16 cellular contexts compared by ENCODE assay signal in genomic region chr15:77563768-77564167, GRCh38.
A peak's percentile ranks its signal among the peaks of the same experiment; 100 is the strongest.
DNase-seq lines count a peak whose midpoint lies in the region; ATAC-seq and TF ChIP-seq lines count a peak whose summit lies in the region.
"Had no signal": no experiment of that assay in that cellular context is flagged by ENCODE, and none has a peak within 500 bp of the region (broad histone marks: within the 10 kb centered on the region; RNA-seq: fewer than 3 reads in every experiment).

No MANE protein-coding gene starts in this region.

- no peak for TF ChIP-seq CTCF in dorsolateral prefrontal cortex (IDR thresholded peaks at IDR 0.05 in 54 of 56, conservative IDR thresholded peaks at IDR 0.05 in 2 of 56; ENCODE audit: low read depth in 1 of 56, partially characterized antibody in 56 of 56)

- H3K27me3 ChIP-seq in dorsolateral prefrontal cortex: no peaks in the 10 kb centered on the region
- H3K27me3 ChIP-seq: BLaER1 had no signal

- H3K4me3 ChIP-seq in dorsolateral prefrontal cortex: no peak overlapping the region
- H3K4me3 ChIP-seq: BLaER1, HAP-1 had no signal

- peak overlapping the region in 45 of 59 donors; percentile 6 to 82 (median 65) for H3K27ac ChIP-seq in dorsolateral prefrontal cortex
- H3K27ac ChIP-seq: BLaER1 had no signal

- no peak for ATAC-seq in Right ventricle myocardium inferior
- ATAC-seq in left ventricle myocardium superior: no peak
- no peak for ATAC-seq in HG02970 (IDR thresholded peaks at IDR 0.05; ENCODE audit: low FRiP score, unreplicated experiment)
- ATAC-seq: HepG2 had no signal

- peak; percentile 48 for DNase-seq in Right ventricle myocardium inferior (ENCODE audit: missing footprints)
- no peak for DNase-seq in left ventricle myocardium superior
- no peak for DNase-seq in dorsolateral prefrontal cortex
- peak; percentile 37 for DNase-seq in pons (ENCODE audit: low spot score)
- no peak for DNase-seq in NCI-H345 treated with DMSO at 0.1 percent for 48 hours (lab: John Stamatoyannopoulos, UW; ENCODE audit: unreplicated experiment)
- DNase-seq in NCI-H446 treated with DMSO at 0.1 percent for 48 hours (lab: John Stamatoyannopoulos, UW): no peak
- DNase-seq: 8988T; AML-193; Caco-2; CD8-positive, alpha-beta memory T cell; DND-41; GDM1 had no signal

- intact Hi-C loops in Right ventricle myocardium inferior (cut with DNase I): no loop called here
- intact Hi-C loops in left ventricle myocardium superior (cut with micrococcal nuclease): no loop called here
- intact Hi-C loops in dorsolateral prefrontal cortex (cut with DNase I): no loop called here

Comparison
In these comparisons a context has a peak if more than half of its experiments do, and no peak if none do; other contexts are left out.
1. DNase-seq: peak in Right ventricle myocardium inferior (single experiment) and pons (single experiment); none in left ventricle myocardium superior (single experiment), dorsolateral prefrontal cortex (0 of 10), NCI-H345 treated with DMSO at 0.1 percent for 48 hours (single experiment) and NCI-H446 treated with DMSO at 0.1 percent for 48 hours (single experiment).